In the genomic region with DNA sequence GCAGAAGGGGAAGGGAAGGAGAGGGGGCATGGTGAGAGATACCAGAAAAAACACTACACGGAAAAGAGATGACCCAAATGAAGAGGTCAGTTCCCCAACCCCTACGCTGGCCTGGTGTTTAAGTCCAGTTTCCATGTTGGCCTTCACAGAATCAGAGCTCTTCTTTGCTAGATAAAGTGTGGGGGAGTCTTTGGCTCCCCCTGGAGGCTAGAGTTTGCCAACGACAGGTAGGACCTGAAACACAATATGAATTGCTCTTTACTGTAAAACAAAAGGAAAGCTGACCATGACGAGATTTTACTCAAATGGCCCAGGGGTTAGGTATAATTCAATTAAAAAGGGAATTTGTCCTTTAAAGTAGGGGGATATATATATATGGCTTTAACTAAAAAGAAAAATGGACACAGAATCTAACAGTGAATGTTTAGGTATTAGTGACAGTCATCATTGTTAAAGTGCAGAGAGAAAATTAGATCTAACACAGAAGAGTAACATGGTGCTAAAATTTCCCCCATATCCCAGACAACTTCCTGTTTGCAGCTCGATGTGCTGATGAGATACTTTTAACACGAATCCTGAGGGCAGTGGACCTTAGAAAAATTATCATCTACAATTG, we compare ENCODE assay signal across 9 cellular contexts.
DNase-seq lines count a peak whose midpoint lies in the region; ATAC-seq and TF ChIP-seq lines count a peak whose summit lies in the region.
"Had no signal": no experiment of that assay in that cellular context is flagged by ENCODE, and none has a peak within 500 bp of the region (broad histone marks: within the 10 kb centered on the region; RNA-seq: fewer than 3 reads in every experiment).

No MANE protein-coding gene starts in this region.

- no peaks in the 10 kb centered on the region for H3K9me3 ChIP-seq in upper lobe of right lung
- H3K9me3 ChIP-seq: ovary had no signal

- no peaks in the 10 kb centered on the region for H3K36me3 ChIP-seq in upper lobe of right lung
- H3K36me3 ChIP-seq: ovary had no signal

- H3K4me1 ChIP-seq in upper lobe of right lung = peaks cover 5% of the 10 kb centered on the region

- peak; percentile 83 for TF ChIP-seq CTCF in natural killer cell (IDR thresholded peaks at IDR 0.05)
- TF ChIP-seq CTCF in upper lobe of right lung (IDR thresholded peaks at IDR 0.05) = peak; percentile 75

- peak; percentile 8 for DNase-seq in NCI-H2171 treated with DMSO at 0.1 percent for 48 hours (lab: John Stamatoyannopoulos, UW)
- no peak for DNase-seq in NCI-H2171 (lab: John Stamatoyannopoulos, UW)
- peak; percentile 0 for DNase-seq in NCI-H446 treated with DMSO at 0.1 percent for 48 hours (lab: John Stamatoyannopoulos, UW)
- DNase-seq in activated CD4-positive, alpha-beta T cell treated with anti-CD3 and anti-CD28 coated beads, Interleukin-2, amount 10 ng/mL, durations not matched to agents 24 days and 14 days = peak; percentile 85
- DNase-seq in effector memory CD8-positive, alpha-beta T cell = peak; percentile 37 to 59 (median 39)
- peak; percentile 34 for DNase-seq in natural killer cell
- no peak for DNase-seq in upper lobe of right lung

- no peak overlapping the region for H3K27ac ChIP-seq in upper lobe of right lung
- H3K27ac ChIP-seq: ovary had no signal

- no peaks in the 10 kb centered on the region for H3K27me3 ChIP-seq in upper lobe of right lung
- H3K27me3 ChIP-seq: ovary had no signal

- ATAC-seq in HG02623 (IDR thresholded peaks at IDR 0.05; ENCODE audit: unreplicated experiment) (peak; percentile 52), natural killer cell (peak; percentile 79 to 88 (median 83)), upper lobe of right lung (peak; percentile 83)
- peak; percentile 78 for ATAC-seq in effector memory CD8-positive, alpha-beta T cell (replicated peaks)

- H3K36me3 Mint-ChIP-seq in activated CD4-positive, alpha-beta T cell treated with anti-CD3 and anti-CD28 coated beads, Interleukin-2, amount 10 ng/mL, durations not matched to agents 24 days and 14 days (ENCODE audit: low read depth) = no peaks in the 10 kb centered on the region
- H3K36me3 Mint-ChIP-seq in effector memory CD8-positive, alpha-beta T cell (ENCODE audit: insufficient read depth) = no peaks in the 10 kb centered on the region
- no peaks in the 10 kb centered on the region for H3K36me3 Mint-ChIP-seq in natural killer cell

- peaks cover 2% of the 10 kb centered on the region for H3K27me3 Mint-ChIP-seq in activated CD4-positive, alpha-beta T cell treated with anti-CD3 and anti-CD28 coated beads, Interleukin-2, amount 10 ng/mL, durations not matched to agents 24 days and 14 days
- no peaks in the 10 kb centered on the region for H3K27me3 Mint-ChIP-seq in effector memory CD8-positive, alpha-beta T cell
- no peaks in the 10 kb centered on the region for H3K27me3 Mint-ChIP-seq in natural killer cell (ENCODE audit: low read depth in 2 of 2)

- intact Hi-C loops in activated CD4-positive, alpha-beta T cell treated with anti-CD3 and anti-CD28 coated beads, Interleukin-2, amount 10 ng/mL, durations not matched to agents 24 days and 14 days (cut with micrococcal nuclease) = loop anchor here (5.0 kb wide), 1 partner anchor 92 kb away; no protein-coding TSS in a partner anchor
- intact Hi-C loops in natural killer cell (cut with micrococcal nuclease) (no loop called here), upper lobe of right lung (cut with DNase I) (no loop called here)

- peaks cover 17% of the 10 kb centered on the region for H3K4me1 Mint-ChIP-seq in activated CD4-positive, alpha-beta T cell treated with anti-CD3 and anti-CD28 coated beads, Interleukin-2, amount 10 ng/mL, durations not matched to agents 24 days and 14 days
- H3K4me1 Mint-ChIP-seq in effector memory CD8-positive, alpha-beta T cell (ENCODE audit: low read depth in 2 of 2) = peaks cover 20 to 21% of the 10 kb centered on the region in 2 donors
- peaks cover 7 to 22% of the 10 kb centered on the region in 2 donors for H3K4me1 Mint-ChIP-seq in natural killer cell

- H3K4me3 Mint-ChIP-seq in activated CD4-positive, alpha-beta T cell treated with anti-CD3 and anti-CD28 coated beads, Interleukin-2, amount 10 ng/mL, durations not matched to agents 24 days and 14 days = no peak overlapping the region
- peak overlapping the region; percentile 71 to 83 for H3K4me3 Mint-ChIP-seq in effector memory CD8-positive, alpha-beta T cell
- H3K4me3 Mint-ChIP-seq in natural killer cell = no peak overlapping the region

- no peak overlapping the region for H3K27ac Mint-ChIP-seq in activated CD4-positive, alpha-beta T cell treated with anti-CD3 and anti-CD28 coated beads, Interleukin-2, amount 10 ng/mL, durations not matched to agents 24 days and 14 days
- peak overlapping the region; percentile 88 to 97 for H3K27ac Mint-ChIP-seq in effector memory CD8-positive, alpha-beta T cell
- peak overlapping the region; percentile 20 to 83 for H3K27ac Mint-ChIP-seq in natural killer cell

- no peaks in the 10 kb centered on the region for H3K9me3 Mint-ChIP-seq in activated CD4-positive, alpha-beta T cell treated with anti-CD3 and anti-CD28 coated beads, Interleukin-2, amount 10 ng/mL, durations not matched to agents 24 days and 14 days
- no peaks in the 10 kb centered on the region for H3K9me3 Mint-ChIP-seq in effector memory CD8-positive, alpha-beta T cell
- H3K9me3 Mint-ChIP-seq in natural killer cell = no peaks in the 10 kb centered on the region

- no peak overlapping the region for H3K4me3 ChIP-seq in upper lobe of right lung
- H3K4me3 ChIP-seq: ovary had no signal

Comparison
In these comparisons a context has a peak if more than half of its experiments do, and no peak if none do; other contexts are left out.
1. DNase-seq: peak in NCI-H2171 treated with DMSO at 0.1 percent for 48 hours (single experiment), NCI-H446 treated with DMSO at 0.1 percent for 48 hours (single experiment), activated CD4-positive, alpha-beta T cell treated with anti-CD3 and anti-CD28 coated beads, Interleukin-2, amount 10 ng/mL, durations not matched to agents 24 days and 14 days (single experiment), effector memory CD8-positive, alpha-beta T cell (3 of 3) and natural killer cell (single experiment); none in NCI-H2171 (single experiment) and upper lobe of right lung (single experiment).
2. H3K4me3 Mint-ChIP-seq: peak in effector memory CD8-positive, alpha-beta T cell (2 of 2); none in activated CD4-positive, alpha-beta T cell treated with anti-CD3 and anti-CD28 coated beads, Interleukin-2, amount 10 ng/mL, durations not matched to agents 24 days and 14 days (single experiment) and natural killer cell (single experiment).
3. Peak in every context shown above with its lines, with median percentiles within 50 percentile points of each other: ATAC-seq.